Comparison of ENCODE assay signal across 8 cellular contexts in the genomic region with DNA sequence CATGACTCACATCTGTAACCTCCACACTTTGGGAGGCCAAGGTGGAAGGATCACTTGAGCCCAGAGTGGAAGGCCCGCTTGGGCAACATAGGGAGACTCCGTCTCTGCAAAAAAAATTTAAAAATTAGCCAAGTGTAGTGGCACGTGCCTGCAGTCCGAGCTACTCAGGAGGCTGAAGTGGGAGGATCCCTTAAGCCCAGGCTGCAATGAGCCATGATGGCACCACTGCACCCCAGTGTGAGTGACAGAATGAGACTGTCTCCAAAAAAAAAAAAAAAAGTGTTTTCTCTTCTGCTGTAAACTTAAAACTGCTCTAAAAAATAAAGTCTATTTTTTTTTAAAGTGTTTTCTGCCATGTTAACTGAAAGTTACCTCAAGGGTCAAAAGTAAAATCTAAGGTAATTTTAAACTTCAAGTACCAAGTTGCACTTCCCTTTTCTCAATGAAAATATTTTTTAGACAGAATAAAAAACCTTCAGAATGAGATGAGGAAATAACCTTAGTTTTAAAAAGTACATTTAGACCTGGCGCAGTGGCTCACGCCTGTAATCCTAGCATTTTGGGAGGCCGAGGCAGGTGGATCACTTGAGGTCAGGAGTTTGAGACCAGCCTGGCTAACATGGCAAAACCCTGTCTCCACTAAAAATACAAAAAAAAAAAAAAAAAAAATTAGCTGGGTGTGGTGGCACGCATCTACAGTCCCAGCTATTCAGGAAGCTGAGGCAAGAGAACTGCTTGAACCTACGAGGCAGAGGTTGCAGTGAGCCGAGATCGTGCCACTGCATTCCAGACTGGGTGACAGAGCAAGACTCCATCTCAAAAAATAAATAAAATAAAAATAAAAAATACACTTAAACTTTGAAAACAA. TPM values are rescaled to one million over a fixed set of nuclear protein-coding genes. Genes with fewer than 3 reads are reported as not detected.
DNase-seq lines count a peak whose midpoint lies in the region; ATAC-seq lines count a peak whose summit lies in the region.
"Not testable (repeated sequence)": the region's sequence is repeated elsewhere in the genome, so short reads cannot be mapped to it uniquely, and the experiment has no call there.

No MANE protein-coding gene starts in this region.

- not testable (repeated sequence) for H3K36me3 Mint-ChIP-seq in naive B cell

- not testable (repeated sequence) for H3K9me3 Mint-ChIP-seq in naive B cell

- peak overlapping the region; percentile 28 to 87 (median 68) for H3K4me3 Mint-ChIP-seq in naive B cell

- H3K4me1 Mint-ChIP-seq in naive B cell, result peaks cover 11 to 26% (median 20%) of the 10 kb centered on the region in 3 donors

- DNase-seq in MV-4-11 (lab: John Stamatoyannopoulos, UW) (peak; percentile 37), naive B cell (peak; percentile 51)

- H3K27me3 Mint-ChIP-seq in naive B cell, result not testable (repeated sequence)

- peak overlapping the region; percentile 63 to 91 (median 77) for H3K27ac Mint-ChIP-seq in naive B cell

- ATAC-seq in GM18499 (IDR thresholded peaks at IDR 0.05; ENCODE audit: insufficient read depth, unreplicated experiment) (peak; percentile 46), GM19025 (IDR thresholded peaks at IDR 0.05; ENCODE audit: low read depth, unreplicated experiment) (peak; percentile 88), GM21367 (IDR thresholded peaks at IDR 0.05; ENCODE audit: unreplicated experiment) (peak; percentile 83), HG02610 (IDR thresholded peaks at IDR 0.05; ENCODE audit: unreplicated experiment) (peak; percentile 92), HG03039 (IDR thresholded peaks at IDR 0.05; ENCODE audit: unreplicated experiment) (peak; percentile 77), HG03432 (IDR thresholded peaks at IDR 0.05; ENCODE audit: unreplicated experiment) (peak; percentile 88), naive B cell (ENCODE audit: low read depth in 2 of 2) (peak; percentile 75 to 76)

RNA-seq across cellular contexts. Expression of a gene that starts 30.5 kb away (rescaled TPM):
- 10 to 100 TPM in 2 of 6 donors, 1 to 10 TPM in 4; 7.3 to 16.1 (median 9.3) TPM for polyA plus RNA-seq in naive B cell (ENCODE audit: low read depth in 6 of 6)

RNA-seq across cellular contexts. Expression of a gene that starts 59.7 kb away (rescaled TPM):
- 100 to 1,000 TPM; 104 to 138 (median 121) TPM for polyA plus RNA-seq in naive B cell (ENCODE audit: low read depth in 6 of 6)

Comparison
In these comparisons a context has a peak if more than half of its experiments do, and no peak if none do; other contexts are left out.
1. Peak in every context shown above with its lines: DNase-seq and ATAC-seq.